Comparison of ENCODE assay signal across 1 cellular context in the genomic region with DNA sequence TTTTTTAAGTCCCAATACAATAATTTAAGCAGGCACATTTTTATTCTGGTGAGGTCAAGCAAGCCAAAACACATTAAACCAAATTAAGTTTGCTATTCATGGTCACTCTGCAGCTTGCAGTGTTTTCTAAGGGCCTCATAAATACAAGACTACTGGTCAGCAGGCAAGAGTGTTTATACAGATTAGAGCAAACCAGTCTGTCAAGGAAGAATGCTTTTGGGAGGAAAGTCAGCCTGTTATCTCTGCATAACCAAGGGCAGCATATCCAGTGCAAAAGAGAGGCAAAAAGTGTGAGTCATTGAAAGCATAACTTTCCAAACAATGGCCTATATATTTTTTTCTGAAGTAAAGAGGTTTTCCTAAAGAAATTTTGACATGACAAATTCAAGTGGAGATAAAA.
A peak's percentile ranks its signal among the peaks of the same experiment; 100 is the strongest.
TF ChIP-seq lines count a peak whose summit lies in the region.

No MANE protein-coding gene starts in this region.

TF ChIP-seq in K562, 482 proteins besides CTCF, POLR2A, EP300 and RAD21 (continued from another document and continues in another):
- TF ChIP-seq ZBTB40 (IDR thresholded peaks at IDR 0.05) (no peak), ZBTB40 (CRISPR knock-in tag; IDR thresholded peaks at IDR 0.05) (no peak), GABPA (tag; conservative IDR thresholded peaks at IDR 0.05; ENCODE audit: low read depth) (no peak), ZNF77 (CRISPR knock-in tag; IDR thresholded peaks at IDR 0.05) (no peak), HMG20B (CRISPR knock-in tag; IDR thresholded peaks at IDR 0.05) (no peak), PHF21A (IDR thresholded peaks at IDR 0.05; ENCODE audit: borderline replicate concordance, low read depth) (peak; percentile 24; the same call in 1 of the 2 replicates), ZNF766 (CRISPR knock-in tag; conservative IDR thresholded peaks at IDR 0.05) (no peak), ZNF133 (CRISPR knock-in tag; IDR thresholded peaks at IDR 0.05) (no peak), SREBF1 (IDR thresholded peaks at IDR 0.05; ENCODE audit: borderline replicate concordance, low read depth, low read length) (no peak), CTCFL (IDR thresholded peaks at IDR 0.05; ENCODE audit: borderline replicate concordance, insufficient read depth, low read depth, low read length, poor library complexity, severe bottlenecking) (no peak), EZH2 (IDR thresholded peaks at IDR 0.05; ENCODE audit: borderline replicate concordance, low read depth, low read length) (no peak), HDAC1 (IDR thresholded peaks at IDR 0.05) (peak; percentile 74 to 89; a peak in 3 of 4 replicates), ZNF586 (CRISPR knock-in tag; conservative IDR thresholded peaks at IDR 0.05) (no peak), ZNF232 (CRISPR knock-in tag; IDR thresholded peaks at IDR 0.05) (no peak), BACH1 (tag; IDR thresholded peaks at IDR 0.05) (no peak), NCOA1 (IDR thresholded peaks at IDR 0.05; ENCODE audit: low read depth) (0 out of 2 replicates have a peak, but pooled peaks have one; percentile 32), KAT7 (CRISPR knock-in tag; IDR thresholded peaks at IDR 0.05; ENCODE audit: borderline replicate concordance) (no peak), ZBED1 (IDR thresholded peaks at IDR 0.05) (no peak), C11orf30 (IDR thresholded peaks at IDR 0.05; ENCODE audit: low read depth) (0 out of 2 replicates have a peak, but pooled peaks have one; percentile 21), HDAC6 (IDR thresholded peaks at IDR 0.05; ENCODE audit: low read depth, low read length) (no peak), ZNF134 (CRISPR knock-in tag; conservative IDR thresholded peaks at IDR 0.05) (no peak), MAZ (CRISPR knock-in tag; conservative IDR thresholded peaks at IDR 0.05 in 1 of 2, IDR thresholded peaks at IDR 0.05 in 1 of 2) (no peak), NCOA4 (IDR thresholded peaks at IDR 0.05; ENCODE audit: partially characterized antibody) (no peak)
- TF ChIP-seq, protein P1, sequence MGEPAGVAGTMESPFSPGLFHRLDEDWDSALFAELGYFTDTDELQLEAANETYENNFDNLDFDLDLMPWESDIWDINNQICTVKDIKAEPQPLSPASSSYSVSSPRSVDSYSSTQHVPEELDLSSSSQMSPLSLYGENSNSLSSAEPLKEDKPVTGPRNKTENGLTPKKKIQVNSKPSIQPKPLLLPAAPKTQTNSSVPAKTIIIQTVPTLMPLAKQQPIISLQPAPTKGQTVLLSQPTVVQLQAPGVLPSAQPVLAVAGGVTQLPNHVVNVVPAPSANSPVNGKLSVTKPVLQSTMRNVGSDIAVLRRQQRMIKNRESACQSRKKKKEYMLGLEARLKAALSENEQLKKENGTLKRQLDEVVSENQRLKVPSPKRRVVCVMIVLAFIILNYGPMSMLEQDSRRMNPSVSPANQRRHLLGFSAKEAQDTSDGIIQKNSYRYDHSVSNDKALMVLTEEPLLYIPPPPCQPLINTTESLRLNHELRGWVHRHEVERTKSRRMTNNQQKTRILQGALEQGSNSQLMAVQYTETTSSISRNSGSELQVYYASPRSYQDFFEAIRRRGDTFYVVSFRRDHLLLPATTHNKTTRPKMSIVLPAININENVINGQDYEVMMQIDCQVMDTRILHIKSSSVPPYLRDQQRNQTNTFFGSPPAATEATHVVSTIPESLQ (CRISPR knock-in tag; IDR thresholded peaks at IDR 0.05), result no peak
- TF ChIP-seq, protein P2, sequence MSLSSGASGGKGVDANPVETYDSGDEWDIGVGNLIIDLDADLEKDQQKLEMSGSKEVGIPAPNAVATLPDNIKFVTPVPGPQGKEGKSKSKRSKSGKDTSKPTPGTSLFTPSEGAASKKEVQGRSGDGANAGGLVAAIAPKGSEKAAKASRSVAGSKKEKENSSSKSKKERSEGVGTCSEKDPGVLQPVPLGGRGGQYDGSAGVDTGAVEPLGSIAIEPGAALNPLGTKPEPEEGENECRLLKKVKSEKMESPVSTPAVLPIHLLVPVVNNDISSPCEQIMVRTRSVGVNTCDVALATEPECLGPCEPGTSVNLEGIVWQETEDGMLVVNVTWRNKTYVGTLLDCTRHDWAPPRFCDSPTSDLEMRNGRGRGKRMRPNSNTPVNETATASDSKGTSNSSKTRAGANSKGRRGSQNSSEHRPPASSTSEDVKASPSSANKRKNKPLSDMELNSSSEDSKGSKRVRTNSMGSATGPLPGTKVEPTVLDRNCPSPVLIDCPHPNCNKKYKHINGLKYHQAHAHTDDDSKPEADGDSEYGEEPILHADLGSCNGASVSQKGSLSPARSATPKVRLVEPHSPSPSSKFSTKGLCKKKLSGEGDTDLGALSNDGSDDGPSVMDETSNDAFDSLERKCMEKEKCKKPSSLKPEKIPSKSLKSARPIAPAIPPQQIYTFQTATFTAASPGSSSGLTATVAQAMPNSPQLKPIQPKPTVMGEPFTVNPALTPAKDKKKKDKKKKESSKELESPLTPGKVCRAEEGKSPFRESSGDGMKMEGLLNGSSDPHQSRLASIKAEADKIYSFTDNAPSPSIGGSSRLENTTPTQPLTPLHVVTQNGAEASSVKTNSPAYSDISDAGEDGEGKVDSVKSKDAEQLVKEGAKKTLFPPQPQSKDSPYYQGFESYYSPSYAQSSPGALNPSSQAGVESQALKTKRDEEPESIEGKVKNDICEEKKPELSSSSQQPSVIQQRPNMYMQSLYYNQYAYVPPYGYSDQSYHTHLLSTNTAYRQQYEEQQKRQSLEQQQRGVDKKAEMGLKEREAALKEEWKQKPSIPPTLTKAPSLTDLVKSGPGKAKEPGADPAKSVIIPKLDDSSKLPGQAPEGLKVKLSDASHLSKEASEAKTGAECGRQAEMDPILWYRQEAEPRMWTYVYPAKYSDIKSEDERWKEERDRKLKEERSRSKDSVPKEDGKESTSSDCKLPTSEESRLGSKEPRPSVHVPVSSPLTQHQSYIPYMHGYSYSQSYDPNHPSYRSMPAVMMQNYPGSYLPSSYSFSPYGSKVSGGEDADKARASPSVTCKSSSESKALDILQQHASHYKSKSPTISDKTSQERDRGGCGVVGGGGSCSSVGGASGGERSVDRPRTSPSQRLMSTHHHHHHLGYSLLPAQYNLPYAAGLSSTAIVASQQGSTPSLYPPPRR (CRISPR knock-in tag; IDR thresholded peaks at IDR 0.05; ENCODE audit: borderline replicate concordance), result no peak
- TF ChIP-seq, protein P3, sequence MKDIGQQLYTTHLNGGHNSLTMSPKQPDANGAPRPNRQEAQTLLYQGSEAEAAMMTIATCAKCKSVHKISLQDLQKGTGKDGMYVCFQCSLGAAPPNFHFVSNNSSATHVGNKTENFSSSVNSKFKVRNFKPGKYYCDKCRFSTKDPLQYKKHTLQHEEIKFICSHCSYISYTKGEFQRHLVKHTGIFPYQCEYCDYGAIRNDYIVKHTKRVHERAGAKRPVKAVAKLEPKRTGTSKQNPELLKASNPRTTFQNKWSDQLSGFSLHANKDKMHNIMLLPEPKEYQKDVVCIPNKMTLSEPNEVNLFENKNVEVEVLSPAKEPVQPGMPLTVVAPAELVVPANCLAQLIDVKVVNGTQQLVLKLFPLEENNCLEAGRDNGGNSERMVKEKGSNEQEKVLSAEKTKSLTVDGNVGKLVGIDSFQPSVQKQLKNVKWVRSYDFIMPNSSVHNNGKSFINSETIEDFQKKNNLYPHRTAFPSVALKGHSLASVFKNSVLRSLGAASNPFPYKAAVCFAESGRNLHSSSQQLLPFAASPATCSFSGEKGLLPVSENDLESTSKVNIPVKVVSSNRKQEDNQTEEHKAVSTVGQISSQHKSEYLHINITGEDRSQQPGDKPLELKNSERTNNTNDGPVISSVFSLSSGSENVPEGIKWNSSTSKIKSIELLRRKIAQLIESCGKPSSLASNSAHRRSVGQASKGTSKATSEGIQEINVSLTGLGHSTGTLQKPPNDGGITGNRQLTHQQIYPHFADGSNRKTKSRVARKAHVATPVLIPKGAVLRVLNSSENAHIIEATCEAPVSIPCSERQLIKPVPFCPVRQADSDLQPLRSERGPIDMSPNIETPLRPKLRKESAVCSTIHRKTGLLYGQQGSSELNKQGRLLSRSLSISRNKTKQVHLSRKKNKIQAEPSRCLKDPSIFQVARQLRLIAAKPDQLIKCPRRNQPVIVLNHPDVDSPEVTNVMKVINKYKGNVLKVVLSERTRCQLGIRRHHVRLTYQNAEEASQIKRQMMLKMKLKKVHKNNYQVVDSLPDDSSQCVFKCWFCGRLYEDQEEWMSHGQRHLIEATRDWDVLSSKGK (CRISPR knock-in tag; IDR thresholded peaks at IDR 0.05), result no peak
- TF ChIP-seq, protein P4, sequence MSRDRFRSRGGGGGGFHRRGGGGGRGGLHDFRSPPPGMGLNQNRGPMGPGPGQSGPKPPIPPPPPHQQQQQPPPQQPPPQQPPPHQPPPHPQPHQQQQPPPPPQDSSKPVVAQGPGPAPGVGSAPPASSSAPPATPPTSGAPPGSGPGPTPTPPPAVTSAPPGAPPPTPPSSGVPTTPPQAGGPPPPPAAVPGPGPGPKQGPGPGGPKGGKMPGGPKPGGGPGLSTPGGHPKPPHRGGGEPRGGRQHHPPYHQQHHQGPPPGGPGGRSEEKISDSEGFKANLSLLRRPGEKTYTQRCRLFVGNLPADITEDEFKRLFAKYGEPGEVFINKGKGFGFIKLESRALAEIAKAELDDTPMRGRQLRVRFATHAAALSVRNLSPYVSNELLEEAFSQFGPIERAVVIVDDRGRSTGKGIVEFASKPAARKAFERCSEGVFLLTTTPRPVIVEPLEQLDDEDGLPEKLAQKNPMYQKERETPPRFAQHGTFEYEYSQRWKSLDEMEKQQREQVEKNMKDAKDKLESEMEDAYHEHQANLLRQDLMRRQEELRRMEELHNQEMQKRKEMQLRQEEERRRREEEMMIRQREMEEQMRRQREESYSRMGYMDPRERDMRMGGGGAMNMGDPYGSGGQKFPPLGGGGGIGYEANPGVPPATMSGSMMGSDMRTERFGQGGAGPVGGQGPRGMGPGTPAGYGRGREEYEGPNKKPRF (IDR thresholded peaks at IDR 0.05; ENCODE audit: low read depth, low read length), result no peak
